In the genomic region with DNA sequence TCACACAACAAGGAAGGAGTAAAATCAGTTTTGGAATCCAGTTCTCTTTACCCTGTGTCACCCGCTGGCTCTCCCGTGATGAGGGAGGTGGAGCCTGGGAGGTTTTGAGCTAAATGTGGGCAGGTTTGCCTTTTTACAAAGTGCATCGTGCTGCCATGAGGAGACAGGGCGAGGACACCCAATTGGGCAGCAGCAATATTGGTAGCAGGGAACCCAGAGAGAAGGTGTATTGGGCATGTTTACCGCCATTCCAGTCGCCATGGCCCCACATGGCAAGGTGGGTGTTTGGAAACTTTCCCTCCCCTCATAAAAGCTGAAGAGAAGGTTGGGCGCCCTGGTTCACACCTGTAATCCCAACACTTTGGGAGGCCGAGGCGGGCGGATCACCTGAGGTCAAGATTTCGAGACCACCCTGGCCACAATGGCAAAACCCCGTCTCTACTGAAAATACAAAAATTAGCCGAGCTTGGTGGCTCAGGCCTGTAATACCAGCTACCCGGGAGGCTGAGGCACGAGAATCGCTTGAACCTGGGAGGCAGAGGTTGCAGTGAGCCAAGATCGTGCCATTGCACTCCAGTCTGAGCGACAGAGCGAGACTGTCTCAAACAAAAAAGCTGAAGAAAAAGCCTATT, we compare ENCODE assay signal across 8 cellular contexts. TPM values are rescaled to one million over a fixed set of nuclear protein-coding genes. Genes with fewer than 3 reads are reported as not detected.
DNase-seq lines count a peak whose midpoint lies in the region; ATAC-seq and TF ChIP-seq lines count a peak whose summit lies in the region.

No MANE protein-coding gene starts in this region.

- H3K27ac ChIP-seq in SU-DHL-6 (ENCODE audit: low read depth, low read length) = no peak overlapping the region
- peak overlapping the region; percentile 33 for H3K27ac ChIP-seq in fibroblast of lung (ENCODE audit: insufficient read depth, low read length)
- H3K27ac ChIP-seq in rectal smooth muscle tissue (ENCODE audit: low read depth, low read length) = peak overlapping the region; percentile 85

- H3K4me2 ChIP-seq in SU-DHL-6 (ENCODE audit: low read depth, low read length, poor library complexity, severe bottlenecking) = peak overlapping the region; percentile 91
- H3K4me2 ChIP-seq in fibroblast of lung (ENCODE audit: extremely low read depth, insufficient read depth, low read length) = peak overlapping the region; percentile 53

- no peak for ATAC-seq in HG03280 (IDR thresholded peaks at IDR 0.05; ENCODE audit: unreplicated experiment)

- H3K79me2 ChIP-seq in SU-DHL-6 (ENCODE audit: insufficient read depth, low read length) (peaks cover 29% of the 10 kb centered on the region), fibroblast of lung (ENCODE audit: control insufficient read depth, insufficient read depth, low read length) (peaks cover 14% of the 10 kb centered on the region)

- no peak for DNase-seq in fibroblast of lung (ENCODE audit: low read depth in 2 of 2)
- no peak for DNase-seq in OCI-M2 (lab: John Stamatoyannopoulos, UW; ENCODE audit: unreplicated experiment)
- DNase-seq in HuH-7 (ENCODE audit: low spot score) = no peak
- DNase-seq in NCI-H526 (lab: John Stamatoyannopoulos, UW) = no peak

- H2AFZ ChIP-seq in SU-DHL-6 (ENCODE audit: low read depth, low read length, severe bottlenecking) (peak overlapping the region; percentile 87), fibroblast of lung (ENCODE audit: low read length) (peak overlapping the region; percentile 62)

- peak overlapping the region; percentile 90 for H3K4me3 ChIP-seq in GM08714 (ENCODE audit: low read length)
- H3K4me3 ChIP-seq in SU-DHL-6 (ENCODE audit: insufficient read depth, low read length, poor library complexity, severe bottlenecking) = peak overlapping the region; percentile 89
- H3K4me3 ChIP-seq in fibroblast of lung (replicated peaks in 1 of 4; ENCODE audit: control extremely low read depth in 1 of 4, insufficient read depth in 1 of 4, low read depth in 3 of 4, low read length in 4 of 4) = peak overlapping the region; percentile 2 to 94 (median 34)
- peak overlapping the region; percentile 78 for H3K4me3 ChIP-seq in rectal smooth muscle tissue (ENCODE audit: low read length)

- no peaks in the 10 kb centered on the region for H3K36me3 ChIP-seq in SU-DHL-6 (ENCODE audit: low read length)
- peaks cover 2% of the 10 kb centered on the region for H3K36me3 ChIP-seq in fibroblast of lung (ENCODE audit: control insufficient read depth, insufficient read depth, low read length)
- no peaks in the 10 kb centered on the region for H3K36me3 ChIP-seq in rectal smooth muscle tissue (ENCODE audit: control insufficient read depth, insufficient read depth, low read length)

- H4K20me1 ChIP-seq in SU-DHL-6 (ENCODE audit: low read depth, low read length) (no peaks in the 10 kb centered on the region; the same call in 1 of the 2 replicates), fibroblast of lung (ENCODE audit: control insufficient read depth, extremely low read depth, insufficient read depth, low read length) (no peaks in the 10 kb centered on the region)

- H3K27me3 ChIP-seq in SU-DHL-6 (ENCODE audit: low read length) (no peaks in the 10 kb centered on the region), fibroblast of lung (ENCODE audit: control insufficient read depth, insufficient read depth, low read length) (no peaks in the 10 kb centered on the region), rectal smooth muscle tissue (ENCODE audit: control insufficient read depth, insufficient read depth, low read length) (no peaks in the 10 kb centered on the region)

- TF ChIP-seq CTCF in SU-DHL-6 (IDR thresholded peaks at IDR 0.05; ENCODE audit: insufficient read depth, low read length, poor library complexity, severe bottlenecking) = no peak
- TF ChIP-seq CTCF in fibroblast of lung (conservative IDR thresholded peaks at IDR 0.05 in 1 of 2, IDR thresholded peaks at IDR 0.05 in 1 of 2; ENCODE audit: low read depth in 1 of 2, low read length in 2 of 2) = no peak

- peaks cover 14% of the 10 kb centered on the region for H3F3A ChIP-seq in SU-DHL-6 (ENCODE audit: insufficient read depth)

- no peaks in the 10 kb centered on the region for H3K9me2 ChIP-seq in SU-DHL-6 (replicated peaks; ENCODE audit: insufficient read depth, low read length)

- H3K9ac ChIP-seq in SU-DHL-6 (ENCODE audit: low read length) (peak overlapping the region; percentile 68), fibroblast of lung (ENCODE audit: insufficient read depth, low read length) (no peak overlapping the region), rectal smooth muscle tissue (ENCODE audit: low read length) (peak overlapping the region; percentile 59)

- H3K4me1 ChIP-seq in fibroblast of lung (ENCODE audit: control insufficient read depth, extremely low read depth, insufficient read depth, low read length) (peaks cover 10% of the 10 kb centered on the region), rectal smooth muscle tissue (ENCODE audit: control insufficient read depth, insufficient read depth, low read length) (peaks cover 32% of the 10 kb centered on the region)

- H3K9me3 ChIP-seq in SU-DHL-6 (ENCODE audit: insufficient read depth, low read length) = no peaks in the 10 kb centered on the region
- H3K9me3 ChIP-seq in fibroblast of lung (ENCODE audit: control insufficient read depth, insufficient read depth, low read depth, low read length) = no peaks in the 10 kb centered on the region

RNA-seq across cellular contexts. Expression of a gene that starts 3.5 kb away (rescaled TPM):
- 31.7 and 33.4 TPM in 2 replicates for total RNA-seq in fibroblast of lung
- polyA plus RNA-seq in fibroblast of lung = 193 and 217 TPM in 2 replicates
- polyA plus RNA-seq in fibroblast of lung (2012) = 148 and 150 TPM in 2 replicates
- polyA minus RNA-seq in fibroblast of lung (ENCODE audit: low replicate concordance) = 51.1 and 51.5 TPM in 2 replicates

RNA-seq across cellular contexts. Expression of a gene that starts 37.0 kb away (rescaled TPM):
- total RNA-seq in fibroblast of lung = 7.2 and 8.3 TPM in 2 replicates
- 41.1 and 56.9 TPM in 2 replicates for polyA plus RNA-seq in fibroblast of lung
- polyA plus RNA-seq in fibroblast of lung (2012) = 33.2 and 52.3 TPM in 2 replicates
- 107 and 139 TPM in 2 replicates for polyA minus RNA-seq in fibroblast of lung (ENCODE audit: low replicate concordance)

Comparison
In these comparisons a context has a peak if more than half of its experiments do, and no peak if none do; other contexts are left out.
1. H3K4me3 ChIP-seq: peak in every context shown above with its lines; median percentile 90 in GM08714; 89 in SU-DHL-6; 78 in rectal smooth muscle tissue; 34 in fibroblast of lung.